Comparison of ENCODE assay signal across 9 cellular contexts in genomic region chr20:38057351-38057972, GRCh38. TPM values are rescaled to one million over a fixed set of nuclear protein-coding genes. Genes with fewer than 3 reads are reported as not detected.
DNase-seq lines count a peak whose midpoint lies in the region; ATAC-seq and TF ChIP-seq lines count a peak whose summit lies in the region.
"Had no signal": no experiment of that assay in that cellular context is flagged by ENCODE, and none has a peak within 500 bp of the region (broad histone marks: within the 10 kb centered on the region; RNA-seq: fewer than 3 reads in every experiment).

No MANE protein-coding gene starts in this region.

- H3K4ac ChIP-seq in IMR-90 (ENCODE audit: low read depth, low read length): no peak overlapping the region

- no peak overlapping the region for H2BK5ac ChIP-seq in IMR-90 (ENCODE audit: low read depth, low read length, poor library complexity, severe bottlenecking)

- no peak overlapping the region for H2BK120ac ChIP-seq in IMR-90 (ENCODE audit: low read depth, low read length)

- H3K27ac Mint-ChIP-seq in naive thymus-derived CD4-positive, alpha-beta T cell: peak overlapping the region in 8 of 9 donors; percentile 14 to 82 (median 30)
- no peak overlapping the region for H3K27ac Mint-ChIP-seq in stimulated activated naive B cell treated with anti-CD40 and anti-IgM and Interleukin-4, amounts not matched to agents 10 μg/mL and 1 μg/mL and 100 μg/mL, for 72 hours

- peaks cover 11 to 23% (median 20%) of the 10 kb centered on the region in 5 donors for H3K36me3 Mint-ChIP-seq in naive thymus-derived CD4-positive, alpha-beta T cell
- H3K36me3 Mint-ChIP-seq in stimulated activated naive B cell treated with anti-CD40 and anti-IgM and Interleukin-4, amounts not matched to agents 10 μg/mL and 1 μg/mL and 100 μg/mL, for 72 hours: peaks cover 22 to 28% of the 10 kb centered on the region in 2 donors

- BruUV-seq in IMR-90 (replicated peaks; lab: Mats Ljungman, UMichigan): no TSS peak

- TF ChIP-seq CTCF in IMR-90 (conservative IDR thresholded peaks at IDR 0.05; ENCODE audit: low read depth, low read length): peak; percentile 80
- TF ChIP-seq CTCF in esophagus muscularis mucosa (IDR thresholded peaks at IDR 0.05): peak; percentile 83 to 87 (median 85)

- ATAC-seq in IMR-90 (ENCODE audit: low read depth): peak; percentile 94
- peak; percentile 98 for ATAC-seq in naive thymus-derived CD4-positive, alpha-beta T cell
- peak; percentile 93 to 97 for ATAC-seq in stimulated activated naive B cell treated with anti-CD40 and anti-IgM and Interleukin-4, amounts not matched to agents 10 μg/mL and 1 μg/mL and 100 μg/mL, for 72 hours (replicated peaks)

- H3K23ac ChIP-seq in IMR-90 (ENCODE audit: low read depth, low read length): no peak overlapping the region

- TF ChIP-seq POLR2A in IMR-90 (IDR thresholded peaks at IDR 0.05; ENCODE audit: low read depth, low read length): no peak
- no peak for TF ChIP-seq POLR2A in esophagus muscularis mucosa (IDR thresholded peaks at IDR 0.05; ENCODE audit: low read depth)

- no peak overlapping the region for H3K56ac ChIP-seq in IMR-90 (ENCODE audit: extremely low read depth, insufficient read depth, low read length)

- H3K9me3 ChIP-seq in IMR-90 (ENCODE audit: control insufficient read depth, insufficient read depth, low read length) (no peaks in the 10 kb centered on the region), esophagus muscularis mucosa (no peaks in the 10 kb centered on the region)
- H3K9me3 ChIP-seq in naive thymus-derived CD4-positive, alpha-beta T cell (ENCODE audit: control insufficient read depth in 2 of 3, low read length in 3 of 3): no peaks in the 10 kb centered on the region
- H3K9me3 ChIP-seq: BLaER1 had no signal

- H3K27ac ChIP-seq in IMR-90 (ENCODE audit: insufficient read depth, low read length) (no peak overlapping the region), esophagus muscularis mucosa (replicated peaks in 1 of 4) (peak overlapping the region in 1 of 4 donors; percentile 6)
- H3K27ac ChIP-seq in naive thymus-derived CD4-positive, alpha-beta T cell (ENCODE audit: low read depth, low read length): no peak overlapping the region
- H3K27ac ChIP-seq: BLaER1 had no signal

- H3K4me1 ChIP-seq in IMR-90 (ENCODE audit: control insufficient read depth, insufficient read depth, low read length) (peaks cover 6% of the 10 kb centered on the region), esophagus muscularis mucosa (peaks cover 0 to 16% (median 8%) of the 10 kb centered on the region in 4 donors)
- no peaks in the 10 kb centered on the region for H3K4me1 ChIP-seq in naive thymus-derived CD4-positive, alpha-beta T cell (ENCODE audit: control insufficient read depth in 2 of 2, insufficient read depth in 2 of 2, low read length in 2 of 2)
- H3K4me1 ChIP-seq: BLaER1 had no signal

- intact Hi-C loops in IMR-90 (cut with micrococcal nuclease) (loop anchor here (1.0 to 5.0 kb wide), 5 partner anchors 108 to 493 kb away; partner anchors contain the start of gene TGM2), esophagus muscularis mucosa (cut with DNase I) (loop anchor here (2.0 to 5.0 kb wide), 3 partner anchors 110 to 265 kb away; partner anchors contain the start of gene TGM2)
- intact Hi-C loops in naive thymus-derived CD4-positive, alpha-beta T cell (cut with micrococcal nuclease): loop anchor here (1.0 to 5.0 kb wide), 4 partner anchors 24 to 300 kb away; partner anchors contain the start of genes RPRD1B (in 1 of the 2), TGM2 (in 1 of the 2) and TTI1 (in 1 of the 2)

- POLR2A ChIA-PET in IMR-90 (lab: Charles Lee; ENCODE audit: unreplicated experiment): no interaction called here
- POLR2A ChIA-PET in naive thymus-derived CD4-positive, alpha-beta T cell (lab: Charles Lee): interaction anchor here (0.7 to 1.7 kb wide), 2 partner anchors 17 to 24 kb away, joined by 3 read pairs; partner anchors contain the start of genes RPRD1B and TTI1

- in situ Hi-C loops in IMR-90 (cut with MboI; ENCODE audit: low sequenced_read_pairs): loop anchor here (5.0 to 10.0 kb wide), 3 partner anchors 165 to 493 kb away; no protein-coding TSS in a partner anchor

- no peak overlapping the region for H4K5ac ChIP-seq in IMR-90 (ENCODE audit: low read depth, low read length)

- no peaks in the 10 kb centered on the region for H3K27me3 Mint-ChIP-seq in naive thymus-derived CD4-positive, alpha-beta T cell
- no peaks in the 10 kb centered on the region for H3K27me3 Mint-ChIP-seq in stimulated activated naive B cell treated with anti-CD40 and anti-IgM and Interleukin-4, amounts not matched to agents 10 μg/mL and 1 μg/mL and 100 μg/mL, for 72 hours

- H2AK9ac ChIP-seq in IMR-90 (replicated peaks; ENCODE audit: low read depth, low read length, poor library complexity): peak overlapping the region; percentile 21

- peak; percentile 90 for TF ChIP-seq RAD21 in IMR-90 (IDR thresholded peaks at IDR 0.05; ENCODE audit: low read length)

- H3K36me3 ChIP-seq in IMR-90 (ENCODE audit: control insufficient read depth, insufficient read depth, low read length) (peaks cover 27% of the 10 kb centered on the region), esophagus muscularis mucosa (peaks cover 0 to 59% (median 40%) of the 10 kb centered on the region in 4 donors)
- peaks cover 16 to 58% (median 18%) of the 10 kb centered on the region in 3 experiments for H3K36me3 ChIP-seq in naive thymus-derived CD4-positive, alpha-beta T cell (ENCODE audit: control insufficient read depth in 2 of 3, insufficient read depth in 3 of 3, low read length in 3 of 3)

- no peaks in the 10 kb centered on the region for H3K27me3 ChIP-seq in IMR-90 (ENCODE audit: control insufficient read depth, insufficient read depth, low read length)
- H3K27me3 ChIP-seq in esophagus muscularis mucosa: no peaks in the 10 kb centered on the region
- H3K27me3 ChIP-seq in naive thymus-derived CD4-positive, alpha-beta T cell (ENCODE audit: control insufficient read depth in 2 of 2, insufficient read depth in 2 of 2, low read length in 2 of 2): no peaks in the 10 kb centered on the region
- H3K27me3 ChIP-seq: BLaER1 had no signal

- no peak overlapping the region for H4K91ac ChIP-seq in IMR-90 (ENCODE audit: insufficient read depth, low read depth, low read length)

- peaks cover 5 to 37% (median 31%) of the 10 kb centered on the region in 7 donors for H3K4me1 Mint-ChIP-seq in naive thymus-derived CD4-positive, alpha-beta T cell
- peaks cover 7 to 13% of the 10 kb centered on the region in 2 donors for H3K4me1 Mint-ChIP-seq in stimulated activated naive B cell treated with anti-CD40 and anti-IgM and Interleukin-4, amounts not matched to agents 10 μg/mL and 1 μg/mL and 100 μg/mL, for 72 hours

- TF ChIP-seq EP300 in esophagus muscularis mucosa (IDR thresholded peaks at IDR 0.05): no peak

- H2BK20ac ChIP-seq in IMR-90 (ENCODE audit: low read depth, low read length): no peak overlapping the region

- peak overlapping the region in 1 of 2 experiments; percentile 54; a peak in 1 of 4 replicates for H4K8ac ChIP-seq in IMR-90 (ENCODE audit: low read depth in 2 of 2, low read length in 2 of 2)

- H3K4me2 ChIP-seq in IMR-90 (ENCODE audit: low read depth, low read length): no peak overlapping the region
- H3K4me2 ChIP-seq: BLaER1 had no signal

- peak overlapping the region in 1 of 10 donors; percentile 52 for H3K4me3 Mint-ChIP-seq in naive thymus-derived CD4-positive, alpha-beta T cell
- no peak overlapping the region for H3K4me3 Mint-ChIP-seq in stimulated activated naive B cell treated with anti-CD40 and anti-IgM and Interleukin-4, amounts not matched to agents 10 μg/mL and 1 μg/mL and 100 μg/mL, for 72 hours

- H3K14ac ChIP-seq in IMR-90 (replicated peaks; ENCODE audit: low read depth, low read length): no peak overlapping the region

- peaks cover 39 to 52% of the 10 kb centered on the region in 2 experiments for H3K79me1 ChIP-seq in IMR-90 (ENCODE audit: low read depth in 1 of 2, low read length in 2 of 2)

- H3K4me3 ChIP-seq in IMR-90 (ENCODE audit: insufficient read depth, low read depth, low read length) (no peak overlapping the region), esophagus muscularis mucosa (no peak overlapping the region)
- no peak overlapping the region for H3K4me3 ChIP-seq in naive thymus-derived CD4-positive, alpha-beta T cell (ENCODE audit: low read length)
- H3K4me3 ChIP-seq: BLaER1 had no signal

- H2AK5ac ChIP-seq in IMR-90 (ENCODE audit: low read depth, low read length): peak overlapping the region; percentile 49; the same call in 1 of the 2 replicates

- DNase-seq in NCI-H1436 (lab: John Stamatoyannopoulos, UW): peak; percentile 72
- DNase-seq in NCI-H1436 treated with DMSO at 0.1 percent for 48 hours (lab: John Stamatoyannopoulos, UW): no peak
- DNase-seq in IMR-90: peak; percentile 67
- DNase-seq in OCI-M1 (lab: John Stamatoyannopoulos, UW): peak; percentile 85
- DNase-seq in activated T-cell treated with anti-CD3 and anti-CD28 coated beads for 24 hours (ENCODE audit: low read depth): peak; percentile 51
- peak; percentile 95 for DNase-seq in esophagus muscularis mucosa (ENCODE audit: extremely low spot score)
- peak; percentile 33 to 69 (median 60) for DNase-seq in naive thymus-derived CD4-positive, alpha-beta T cell
- peak; percentile 52 for DNase-seq in stimulated activated naive B cell treated with anti-CD40 and anti-IgM and Interleukin-4, amounts not matched to agents 10 μg/mL and 1 μg/mL and 100 μg/mL, for 72 hours

- WGBS in IMR-90 (ENCODE audit: extremely low coverage in 2 of 2, insufficient read length in 1 of 2), 2 experiments: 0% methylated on average over 1 of the region's 7 CpGs; no CpG with 5 or more reads in 1 of the 2 experiments
- 18% methylated on average over 7 of the region's 7 CpGs for WGBS in esophagus muscularis mucosa

- dilution Hi-C loops in IMR-90 (cut with HindIII; ENCODE audit: low sequenced_read_pairs, unreplicated experiment): no loop called here

- H4K20me1 ChIP-seq in IMR-90 (ENCODE audit: insufficient read depth, low read length): peaks cover 7% of the 10 kb centered on the region; the same call in 1 of the 2 replicates

- no peak overlapping the region for H3K9ac ChIP-seq in IMR-90 (ENCODE audit: low read depth, low read length)
- H3K9ac ChIP-seq: BLaER1 had no signal

- H2AFZ ChIP-seq in IMR-90 (replicated peaks; ENCODE audit: low read length, poor library complexity): no peak overlapping the region

- H3K18ac ChIP-seq in IMR-90 (ENCODE audit: low read depth, low read length): no peak overlapping the region

- H2BK15ac ChIP-seq in IMR-90 (ENCODE audit: low read depth, low read length): no peak overlapping the region

- H3K9me3 Mint-ChIP-seq in naive thymus-derived CD4-positive, alpha-beta T cell: no peaks in the 10 kb centered on the region
- H3K9me3 Mint-ChIP-seq in stimulated activated naive B cell treated with anti-CD40 and anti-IgM and Interleukin-4, amounts not matched to agents 10 μg/mL and 1 μg/mL and 100 μg/mL, for 72 hours: no peaks in the 10 kb centered on the region

- CTCF ChIA-PET in IMR-90 (lab: Yijun Ruan, JAX): interaction anchor here (0.6 to 1.7 kb wide), 13 partner anchors 11 to 215 kb away, joined by 3 to 27 read pairs (median 3); no protein-coding TSS in a partner anchor
- CTCF ChIA-PET in naive thymus-derived CD4-positive, alpha-beta T cell (lab: Charles Lee): interaction anchor here (1.0 to 3.3 kb wide), 4 partner anchors 18 to 164 kb away, joined by 6 to 14 read pairs (median 6); partner anchors contain the start of gene RPRD1B

- peaks cover 4% of the 10 kb centered on the region; the same call in 1 of the 2 replicates for H3K9me1 ChIP-seq in IMR-90 (ENCODE audit: insufficient read depth, low read length)

RNA-seq across cellular contexts. Expression of gene RPRD1B, which starts 23.9 kb away (rescaled TPM):
- 8.4 and 9.2 TPM in 2 replicates for total RNA-seq in IMR-90 (2012; rRNA removed)
- 7.8 and 9.9 TPM in 2 replicates for polyA plus RNA-seq in IMR-90 (2012; rRNA removed)
- polyA plus RNA-seq in IMR-90 (2012; cell fraction: cytosol; rRNA removed): 3.4 and 3.9 TPM in 2 replicates
- polyA plus RNA-seq in IMR-90 (2012; cell fraction: nucleus; rRNA removed; ENCODE audit: low replicate concordance): 5.4 and 21.8 TPM in 2 replicates
- 10 to 100 TPM; 26.7 to 39.5 (median 33.8) TPM for total RNA-seq in esophagus muscularis mucosa
- 10 to 100 TPM; 43.5 to 49.1 (median 45.5) TPM for total RNA-seq in naive thymus-derived CD4-positive, alpha-beta T cell
- 1 to 10 TPM; 3.4 to 9.4 TPM for polyA plus RNA-seq in naive thymus-derived CD4-positive, alpha-beta T cell

RNA-seq across cellular contexts. Expression of gene TTI1, which starts 24.2 kb away (rescaled TPM):
- total RNA-seq in IMR-90 (2012; rRNA removed) (16.9 and 17.6 TPM in 2 replicates), esophagus muscularis mucosa (10 to 100 TPM; 11.3 to 14.3 (median 12.4) TPM)
- polyA plus RNA-seq in IMR-90 (2012; rRNA removed): 12.5 and 13.4 TPM in 2 replicates
- polyA plus RNA-seq in IMR-90 (2012; cell fraction: cytosol; rRNA removed): 4.6 and 6.4 TPM in 2 replicates
- polyA plus RNA-seq in IMR-90 (2012; cell fraction: nucleus; rRNA removed; ENCODE audit: low replicate concordance): 10.3 and 11.0 TPM in 2 replicates
- 10 to 100 TPM; 15.9 to 29.8 (median 25.3) TPM for total RNA-seq in naive thymus-derived CD4-positive, alpha-beta T cell
- 10 to 100 TPM; 15.0 to 25.0 TPM for polyA plus RNA-seq in naive thymus-derived CD4-positive, alpha-beta T cell
